ENCODE assay signal across 8 cellular contexts in genomic region chr15:98853593-98854420, GRCh38.
DNase-seq lines count a peak whose midpoint lies in the region; ATAC-seq and TF ChIP-seq lines count a peak whose summit lies in the region.

No MANE protein-coding gene starts in this region.

- H3K79me2 ChIP-seq in fibroblast of lung (ENCODE audit: control insufficient read depth, insufficient read depth, low read length), result peaks cover 42% of the 10 kb centered on the region

- H3K4me1 ChIP-seq in SJCRH30, result peaks cover 19% of the 10 kb centered on the region
- peaks cover 31% of the 10 kb centered on the region for H3K4me1 ChIP-seq in fibroblast of lung (ENCODE audit: control insufficient read depth, extremely low read depth, insufficient read depth, low read length)
- peaks cover 45% of the 10 kb centered on the region for H3K4me1 ChIP-seq in rectal smooth muscle tissue (ENCODE audit: control insufficient read depth, insufficient read depth, low read length)

- TF ChIP-seq POLR2A in erythroblast (IDR thresholded peaks at IDR 0.05; ENCODE audit: low read length), result no peak

- H3K4me3 ChIP-seq in SJCRH30 (peak overlapping the region; percentile 67), fibroblast of lung (replicated peaks in 1 of 4; ENCODE audit: control extremely low read depth in 1 of 4, insufficient read depth in 1 of 4, low read depth in 3 of 4, low read length in 4 of 4) (peak overlapping the region in 2 of 4 experiments; percentile 69 to 85), rectal smooth muscle tissue (ENCODE audit: low read length) (peak overlapping the region; percentile 81)

- H3K27ac ChIP-seq in SJCRH30 (no peak overlapping the region; the same call in 1 of the 2 replicates), fibroblast of lung (ENCODE audit: insufficient read depth, low read length) (peak overlapping the region; percentile 55), rectal smooth muscle tissue (ENCODE audit: low read depth, low read length) (peak overlapping the region; percentile 86)

- no peak overlapping the region for H2AFZ ChIP-seq in fibroblast of lung (ENCODE audit: low read length)

- H3K36me3 ChIP-seq in SJCRH30 (no peaks in the 10 kb centered on the region), fibroblast of lung (ENCODE audit: control insufficient read depth, insufficient read depth, low read length) (no peaks in the 10 kb centered on the region), rectal smooth muscle tissue (ENCODE audit: control insufficient read depth, insufficient read depth, low read length) (no peaks in the 10 kb centered on the region)

- H3K9ac ChIP-seq in fibroblast of lung (ENCODE audit: insufficient read depth, low read length), result no peak overlapping the region
- H3K9ac ChIP-seq in rectal smooth muscle tissue (ENCODE audit: low read length), result no peak overlapping the region

- H3K27me3 ChIP-seq in SJCRH30 (no peaks in the 10 kb centered on the region), fibroblast of lung (ENCODE audit: control insufficient read depth, insufficient read depth, low read length) (no peaks in the 10 kb centered on the region), rectal smooth muscle tissue (ENCODE audit: control insufficient read depth, insufficient read depth, low read length) (no peaks in the 10 kb centered on the region)

- H3K4me2 ChIP-seq in fibroblast of lung (ENCODE audit: extremely low read depth, insufficient read depth, low read length), result peak overlapping the region; percentile 98

- DNase-seq in ELF-1 (ENCODE audit: low read depth, low spot score) (peak; percentile 38), SJCRH30 (peak in 1 of 2 experiments; percentile 33), fibroblast of lung (ENCODE audit: low read depth in 2 of 2) (peak in 1 of 2 donors; percentile 46), SW 1271 (lab: John Stamatoyannopoulos, UW) (no peak), GOT3 (lab: John Stamatoyannopoulos, UW) (no peak), erythroblast (lab: John Stamatoyannopoulos, UW) (no peak)

- H4K20me1 ChIP-seq in fibroblast of lung (ENCODE audit: control insufficient read depth, extremely low read depth, insufficient read depth, low read length), result no peaks in the 10 kb centered on the region

- TF ChIP-seq CTCF in fibroblast of lung (conservative IDR thresholded peaks at IDR 0.05 in 1 of 2, IDR thresholded peaks at IDR 0.05 in 1 of 2; ENCODE audit: low read depth in 1 of 2, low read length in 2 of 2), result no peak

- ATAC-seq in HG02884 (IDR thresholded peaks at IDR 0.05; ENCODE audit: unreplicated experiment), result no peak

- H3K9me3 ChIP-seq in SJCRH30 (replicated peaks) (no peaks in the 10 kb centered on the region), fibroblast of lung (ENCODE audit: control insufficient read depth, insufficient read depth, low read depth, low read length) (no peaks in the 10 kb centered on the region)
